In genomic region chr20:53550590-53551187, GRCh38 we compare ENCODE assay signal across 17 cellular contexts.
"Had no signal": no experiment of that assay in that cellular context is flagged by ENCODE, and none has a peak within 500 bp of the region (broad histone marks: within the 10 kb centered on the region; RNA-seq: fewer than 3 reads in every experiment).

No MANE protein-coding gene starts in this region.

- H3K79me2 ChIP-seq: parathyroid adenoma had no signal

- H3K4me2 ChIP-seq: neural progenitor cell had no signal

- H3K4me1 ChIP-seq: parathyroid adenoma had no signal

- H2AFZ ChIP-seq: neural progenitor cell, parathyroid adenoma had no signal

- H3K27ac ChIP-seq: adrenal gland, epithelial cell of prostate, neural progenitor cell, parathyroid adenoma, stomach, thoracic aorta had no signal

- H3K4me3 Mint-ChIP-seq: activated CD4-positive, alpha-beta T cell treated with anti-CD3 and anti-CD28 coated beads, Interleukin-2, amount 10 ng/mL, durations not matched to agents 24 days and 14 days; activated T-helper 1 cell treated with anti-CD3 and anti-CD28 coated beads, Interleukin-12 subunit alpha, Interleukin-12 subunit beta, Interleukin-2, Interleukin-4 antibody, amounts not matched to agents 30 ng/mL and 10 ng/mL and 1 ng/mL, durations not matched to agents 14 hours and 24 hours and 36 hours; mesothelial cell of epicardium; neural progenitor cell; WTC11 had no signal

- H3K27ac Mint-ChIP-seq: activated CD4-positive, alpha-beta T cell treated with anti-CD3 and anti-CD28 coated beads, Interleukin-2, amount 10 ng/mL, durations not matched to agents 24 days and 14 days; activated T-helper 1 cell treated with anti-CD3 and anti-CD28 coated beads, Interleukin-12 subunit alpha, Interleukin-12 subunit beta, Interleukin-2, Interleukin-4 antibody, amounts not matched to agents 30 ng/mL and 10 ng/mL and 1 ng/mL, durations not matched to agents 14 hours and 24 hours and 36 hours; mesothelial cell of epicardium; neural progenitor cell; WTC11 had no signal

- H3K4me1 Mint-ChIP-seq: activated CD4-positive, alpha-beta T cell treated with anti-CD3 and anti-CD28 coated beads, Interleukin-2, amount 10 ng/mL, durations not matched to agents 24 days and 14 days had no signal

- H3K27me3 ChIP-seq: adrenal gland, neural progenitor cell, stomach had no signal

- H3K36me3 ChIP-seq: adrenal gland, neural progenitor cell, stomach, thoracic aorta had no signal

- ATAC-seq: WTC11 had no signal

- H3K9me3 Mint-ChIP-seq: activated CD4-positive, alpha-beta T cell treated with anti-CD3 and anti-CD28 coated beads, Interleukin-2, amount 10 ng/mL, durations not matched to agents 24 days and 14 days; activated T-helper 1 cell treated with anti-CD3 and anti-CD28 coated beads, Interleukin-12 subunit alpha, Interleukin-12 subunit beta, Interleukin-2, Interleukin-4 antibody, amounts not matched to agents 30 ng/mL and 10 ng/mL and 1 ng/mL, durations not matched to agents 14 hours and 24 hours and 36 hours; mesothelial cell of epicardium; neural progenitor cell; WTC11 had no signal

- H3K36me3 Mint-ChIP-seq: mesothelial cell of epicardium, neural progenitor cell, WTC11 had no signal

- H3K4me3 ChIP-seq: adrenal gland, neural progenitor cell, stomach, thoracic aorta had no signal

- H3K27me3 Mint-ChIP-seq: activated CD4-positive, alpha-beta T cell treated with anti-CD3 and anti-CD28 coated beads, Interleukin-2, amount 10 ng/mL, durations not matched to agents 24 days and 14 days had no signal

- H3K9me3 ChIP-seq: adrenal gland, stomach, thoracic aorta had no signal

- DNase-seq: activated CD4-positive, alpha-beta T cell treated with anti-CD3 and anti-CD28 coated beads, Interleukin-2, amount 10 ng/mL, durations not matched to agents 24 days and 14 days; activated naive CD4-positive, alpha-beta T cell treated with Interleukin-2 at 50 U/mL for 16 hours; adrenal gland; central memory CD4-positive, alpha-beta T cell; effector memory CD4-positive, alpha-beta T cell; hippocampal formation; kidney glomerular epithelial cell; stimulated activated CD4-positive, alpha-beta T cell treated with anti-CD3 and anti-CD28 coated beads, Interleukin-15, amount 100 ng/mL, for 24 hours; stimulated activated CD4-positive, alpha-beta T cell treated with anti-CD3 and anti-CD28 coated beads, Interleukin-4, amount 100 ng/mL, for 4 hours; stomach had no signal
